9 cellular contexts compared by ENCODE assay signal in the genomic region with DNA sequence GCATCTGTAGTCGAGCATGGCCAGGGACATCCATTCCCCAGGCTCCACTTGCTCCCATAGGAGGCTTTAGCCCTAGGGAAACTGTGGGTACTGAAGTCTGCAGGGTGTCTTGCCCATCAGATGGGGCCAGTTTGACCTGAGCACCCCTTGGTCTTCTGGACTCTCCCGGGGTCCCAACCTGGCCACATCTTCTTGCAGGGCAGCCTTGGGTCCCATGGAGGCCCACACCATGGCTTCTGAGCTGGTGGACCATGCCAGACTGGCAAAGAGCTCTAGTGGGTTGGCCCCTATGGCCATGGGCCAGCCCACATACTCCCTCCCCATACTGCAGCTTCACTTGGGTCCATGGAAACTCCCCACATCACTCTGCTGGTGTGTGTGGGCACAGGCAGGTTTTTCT.
"Had no signal": no experiment of that assay in that cellular context is flagged by ENCODE, and none has a peak within 500 bp of the region (broad histone marks: within the 10 kb centered on the region; RNA-seq: fewer than 3 reads in every experiment).

No MANE protein-coding gene starts in this region.

- ATAC-seq: GM23338, HCT116 had no signal

- H3K4me1 Mint-ChIP-seq: GM23338, H9 had no signal

- H3K4me3 Mint-ChIP-seq: GM23338, H9, HFFc6 had no signal

- DNase-seq: GM23248, GOT3, H7, H9, HCEC 1CT, HFFc6 had no signal

- H3K9ac ChIP-seq: GM23248 had no signal

- H3K27ac ChIP-seq: GM23248 had no signal

- H2AFZ ChIP-seq: GM23248, GM23338 had no signal

- H3K36me3 ChIP-seq: HAP-1 had no signal

- H3K4me2 ChIP-seq: GM23338 had no signal

- H3K9me3 Mint-ChIP-seq: GM23338, HFFc6 had no signal

- H3K4me3 ChIP-seq: GM23248, GM23338, HAP-1 had no signal

- H3K9me3 ChIP-seq: HAP-1 had no signal

- H3K27ac Mint-ChIP-seq: GM23338, HFFc6 had no signal

- H3K4me1 ChIP-seq: HAP-1 had no signal
